18 cellular contexts compared by ENCODE assay signal in genomic region chr10:80528901-80529300, GRCh38. TPM values are rescaled to one million over a fixed set of nuclear protein-coding genes. Genes with fewer than 3 reads are reported as not detected.
DNase-seq lines count a peak whose midpoint lies in the region; ATAC-seq and TF ChIP-seq lines count a peak whose summit lies in the region.
"Had no signal": no experiment of that assay in that cellular context is flagged by ENCODE, and none has a peak within 500 bp of the region (broad histone marks: within the 10 kb centered on the region; RNA-seq: fewer than 3 reads in every experiment).

No MANE protein-coding gene starts in this region.

- peaks cover 42 to 55% of the 10 kb centered on the region in 2 donors for H3K4me1 Mint-ChIP-seq in natural killer cell treated with Interleukin-12 subunit alpha and Interleukin-12 subunit beta and Interleukin-15 and Interleukin-18, amount 100 ng/mL, for 72 hours (ENCODE audit: low read depth in 2 of 2)
- H3K4me1 Mint-ChIP-seq in natural killer cell, result peaks cover 51 to 53% of the 10 kb centered on the region in 2 donors
- H3K4me1 Mint-ChIP-seq in activated T-helper 17 cell treated with anti-CD3 and anti-CD28 coated beads, Interleukin-2, amount 50 U/mL, for 72 hours, result peaks cover 37% of the 10 kb centered on the region
- peaks cover 60 to 89% (median 86%) of the 10 kb centered on the region in 7 donors for H3K4me1 Mint-ChIP-seq in naive thymus-derived CD4-positive, alpha-beta T cell

- H3K27me3 Mint-ChIP-seq in natural killer cell treated with Interleukin-12 subunit alpha and Interleukin-12 subunit beta and Interleukin-15 and Interleukin-18, amount 100 ng/mL, for 72 hours, result no peaks in the 10 kb centered on the region
- H3K27me3 Mint-ChIP-seq in natural killer cell (ENCODE audit: low read depth in 2 of 2), result no peaks in the 10 kb centered on the region
- no peaks in the 10 kb centered on the region for H3K27me3 Mint-ChIP-seq in activated T-helper 17 cell treated with anti-CD3 and anti-CD28 coated beads, Interleukin-2, amount 50 U/mL, for 72 hours
- no peaks in the 10 kb centered on the region for H3K27me3 Mint-ChIP-seq in naive thymus-derived CD4-positive, alpha-beta T cell

- no peak for TF ChIP-seq CTCF in natural killer cell (IDR thresholded peaks at IDR 0.05)
- no peak for TF ChIP-seq CTCF in upper lobe of right lung (IDR thresholded peaks at IDR 0.05)

- POLR2A ChIA-PET in naive thymus-derived CD4-positive, alpha-beta T cell (lab: Charles Lee), result interaction anchor here (1.2 to 1.8 kb wide), 2 partner anchors 24 to 60 kb away, joined by 5 to 6 read pairs; no protein-coding TSS in a partner anchor

- peak in 1 of 2 donors; percentile 25 for ATAC-seq in natural killer cell treated with Interleukin-12 subunit alpha and Interleukin-12 subunit beta and Interleukin-15 and Interleukin-18, amount 100 ng/mL, for 72 hours
- ATAC-seq in natural killer cell, result no peak
- no peak for ATAC-seq in activated T-helper 17 cell treated with anti-CD3 and anti-CD28 coated beads, Interleukin-2, amount 50 U/mL, for 72 hours (replicated peaks)
- no peak for ATAC-seq in naive thymus-derived CD4-positive, alpha-beta T cell
- no peak for ATAC-seq in upper lobe of right lung
- ATAC-seq in HG03469 (IDR thresholded peaks at IDR 0.05; ENCODE audit: unreplicated experiment), result no peak
- ATAC-seq: gastroesophageal sphincter had no signal

- peak overlapping the region; percentile 60 for H3K27ac ChIP-seq in naive thymus-derived CD4-positive, alpha-beta T cell (ENCODE audit: low read depth, low read length)
- H3K27ac ChIP-seq in upper lobe of right lung, result peak overlapping the region; percentile 24
- H3K27ac ChIP-seq: gastroesophageal sphincter, testis had no signal

- H3K27me3 ChIP-seq in naive thymus-derived CD4-positive, alpha-beta T cell (ENCODE audit: control insufficient read depth in 2 of 2, insufficient read depth in 2 of 2, low read length in 2 of 2), result no peaks in the 10 kb centered on the region
- H3K27me3 ChIP-seq in upper lobe of right lung, result no peaks in the 10 kb centered on the region
- H3K27me3 ChIP-seq in MG63, result no peaks in the 10 kb centered on the region
- H3K27me3 ChIP-seq: gastroesophageal sphincter, testis had no signal

- no peaks in the 10 kb centered on the region for H3K9me3 Mint-ChIP-seq in natural killer cell treated with Interleukin-12 subunit alpha and Interleukin-12 subunit beta and Interleukin-15 and Interleukin-18, amount 100 ng/mL, for 72 hours
- no peaks in the 10 kb centered on the region for H3K9me3 Mint-ChIP-seq in natural killer cell
- H3K9me3 Mint-ChIP-seq in activated T-helper 17 cell treated with anti-CD3 and anti-CD28 coated beads, Interleukin-2, amount 50 U/mL, for 72 hours, result no peaks in the 10 kb centered on the region
- H3K9me3 Mint-ChIP-seq in naive thymus-derived CD4-positive, alpha-beta T cell, result peaks cover 0 to 5% (median 0%) of the 10 kb centered on the region in 11 donors

- intact Hi-C loops in natural killer cell (cut with micrococcal nuclease), result no loop called here
- intact Hi-C loops in naive thymus-derived CD4-positive, alpha-beta T cell (cut with micrococcal nuclease), result loop anchor here (1.0 to 10.0 kb wide), 2 partner anchors 85 to 324 kb away; partner anchors contain the start of gene ANXA11 (in 1 of the 2)
- intact Hi-C loops in upper lobe of right lung (cut with DNase I), result no loop called here

- no peaks in the 10 kb centered on the region for H3K9me3 ChIP-seq in naive thymus-derived CD4-positive, alpha-beta T cell (ENCODE audit: control insufficient read depth in 2 of 3, low read length in 3 of 3)
- H3K9me3 ChIP-seq in upper lobe of right lung (no peaks in the 10 kb centered on the region), MG63 (no peaks in the 10 kb centered on the region)
- H3K9me3 ChIP-seq: gastroesophageal sphincter, testis had no signal

- H3K4me1 ChIP-seq in naive thymus-derived CD4-positive, alpha-beta T cell (ENCODE audit: control insufficient read depth in 2 of 2, insufficient read depth in 2 of 2, low read length in 2 of 2), result peaks cover 39 to 81% of the 10 kb centered on the region in 2 donors
- H3K4me1 ChIP-seq in upper lobe of right lung, result peaks cover 48% of the 10 kb centered on the region

- H3K27ac Mint-ChIP-seq in natural killer cell treated with Interleukin-12 subunit alpha and Interleukin-12 subunit beta and Interleukin-15 and Interleukin-18, amount 100 ng/mL, for 72 hours, result peak overlapping the region; percentile 67 to 70
- peak overlapping the region in 1 of 2 donors; percentile 19 for H3K27ac Mint-ChIP-seq in natural killer cell
- H3K27ac Mint-ChIP-seq in activated T-helper 17 cell treated with anti-CD3 and anti-CD28 coated beads, Interleukin-2, amount 50 U/mL, for 72 hours, result peak overlapping the region; percentile 70
- peak overlapping the region; percentile 88 to 97 (median 92) for H3K27ac Mint-ChIP-seq in naive thymus-derived CD4-positive, alpha-beta T cell
- H3K27ac Mint-ChIP-seq: B cell had no signal

- H3K36me3 ChIP-seq in naive thymus-derived CD4-positive, alpha-beta T cell (ENCODE audit: control insufficient read depth in 2 of 3, insufficient read depth in 3 of 3, low read length in 3 of 3), result no peaks in the 10 kb centered on the region
- H3K36me3 ChIP-seq in upper lobe of right lung, result no peaks in the 10 kb centered on the region
- H3K36me3 ChIP-seq in MG63, result no peaks in the 10 kb centered on the region
- H3K36me3 ChIP-seq: gastroesophageal sphincter had no signal

- H3K36me3 Mint-ChIP-seq in natural killer cell treated with Interleukin-12 subunit alpha and Interleukin-12 subunit beta and Interleukin-15 and Interleukin-18, amount 100 ng/mL, for 72 hours, result no peaks in the 10 kb centered on the region
- H3K36me3 Mint-ChIP-seq in natural killer cell, result no peaks in the 10 kb centered on the region
- H3K36me3 Mint-ChIP-seq in activated T-helper 17 cell treated with anti-CD3 and anti-CD28 coated beads, Interleukin-2, amount 50 U/mL, for 72 hours (ENCODE audit: low read depth), result peaks cover 27% of the 10 kb centered on the region
- H3K36me3 Mint-ChIP-seq in naive thymus-derived CD4-positive, alpha-beta T cell, result peaks cover 0 to 22% (median 0%) of the 10 kb centered on the region in 5 donors

- no peak overlapping the region for H3K4me3 ChIP-seq in naive thymus-derived CD4-positive, alpha-beta T cell (ENCODE audit: low read length)
- H3K4me3 ChIP-seq in upper lobe of right lung (no peak overlapping the region), MG63 (no peak overlapping the region)
- H3K4me3 ChIP-seq: gastroesophageal sphincter, testis had no signal

- H3K4me3 Mint-ChIP-seq in natural killer cell treated with Interleukin-12 subunit alpha and Interleukin-12 subunit beta and Interleukin-15 and Interleukin-18, amount 100 ng/mL, for 72 hours, result peak overlapping the region; percentile 49
- no peak overlapping the region for H3K4me3 Mint-ChIP-seq in natural killer cell
- H3K4me3 Mint-ChIP-seq in activated T-helper 17 cell treated with anti-CD3 and anti-CD28 coated beads, Interleukin-2, amount 50 U/mL, for 72 hours, result peak overlapping the region; percentile 69
- H3K4me3 Mint-ChIP-seq in naive thymus-derived CD4-positive, alpha-beta T cell, result peak overlapping the region; percentile 56 to 85 (median 73)
- H3K4me3 Mint-ChIP-seq: B cell, nephron progenitor cell had no signal

- CTCF ChIA-PET in naive thymus-derived CD4-positive, alpha-beta T cell (lab: Charles Lee), result interaction anchor here (1.0 to 3.4 kb wide), 2 partner anchors 17 to 21 kb away, joined by 3 to 22 read pairs; no protein-coding TSS in a partner anchor

- no peak for DNase-seq in natural killer cell treated with Interleukin-12 subunit alpha and Interleukin-12 subunit beta and Interleukin-15 and Interleukin-18, amount 100 ng/mL, for 72 hours (ENCODE audit: low spot score)
- no peak for DNase-seq in natural killer cell
- DNase-seq in naive thymus-derived CD4-positive, alpha-beta T cell, result no peak
- no peak for DNase-seq in upper lobe of right lung
- DNase-seq in MG63, result no peak
- DNase-seq in NCI-H2227 treated with DMSO at 0.1 percent for 48 hours (lab: John Stamatoyannopoulos, UW), result no peak
- DNase-seq: activated CD4-positive, CD25-positive, alpha-beta regulatory T cell treated with anti-CD3 and anti-CD28 coated beads, Interleukin-2, amount 50 U/mL, for 72 hours; cortex of kidney; DMS79; NCI-H226; nephron progenitor cell; right cardiac atrium; testis had no signal

RNA-seq across cellular contexts. Expression of gene SH2D4B, which starts 8.8 kb away (rescaled TPM):
- total RNA-seq in natural killer cell treated with Interleukin-12 subunit alpha and Interleukin-12 subunit beta and Interleukin-15 and Interleukin-18, amount 100 ng/mL, for 72 hours, result under 1 TPM; 0.25 to 0.40 TPM
- total RNA-seq in natural killer cell (under 1 TPM; 0.19 to 0.30 (median 0.27) TPM), upper lobe of right lung (0.43 TPM)
- total RNA-seq in activated T-helper 17 cell treated with anti-CD3 and anti-CD28 coated beads, Interleukin-2, amount 50 U/mL, for 72 hours, result under 1 TPM; 0.11 to 0.32 TPM
- under 1 TPM; 0.10 to 0.51 (median 0.14) TPM for total RNA-seq in naive thymus-derived CD4-positive, alpha-beta T cell
- not detected for polyA plus RNA-seq in naive thymus-derived CD4-positive, alpha-beta T cell
- total RNA-seq in MG63 (2014; rRNA removed; shearing (Covaris generic); ENCODE audit: low replicate concordance), result not detected in 2 replicates
- total RNA-seq: epithelial cell of proximal tubule, gastroesophageal sphincter, right cardiac atrium had no signal
- polyA plus RNA-seq: right cardiac atrium had no signal

Comparison
In these comparisons a context has a peak if more than half of its experiments do, and no peak if none do; other contexts are left out.
1. intact Hi-C loops: an anchor here in naive thymus-derived CD4-positive, alpha-beta T cell (1.0 to 10.0 kb wide); none called in natural killer cell and upper lobe of right lung.